Comparison of ENCODE assay signal across 18 cellular contexts in genomic region chr13:75725784-75726183, GRCh38.
A peak's percentile ranks its signal among the peaks of the same experiment; 100 is the strongest.
DNase-seq lines count a peak whose midpoint lies in the region; ATAC-seq, FAIRE-seq and TF ChIP-seq lines count a peak whose summit lies in the region.
"Had no signal": no experiment of that assay in that cellular context is flagged by ENCODE, and none has a peak within 500 bp of the region (broad histone marks: within the 10 kb centered on the region; RNA-seq: fewer than 3 reads in every experiment).

No MANE protein-coding gene starts in this region.

- H3K4me2 ChIP-seq in A549 (peak overlapping the region; percentile 35), Karpas-422 (ENCODE audit: low read depth, low read length, poor library complexity, severe bottlenecking) (no peak overlapping the region)

- TF ChIP-seq POLR2A in A549 (IDR thresholded peaks at IDR 0.05; ENCODE audit: low read length) = no peak
- TF ChIP-seq POLR2A in esophagus squamous epithelium (IDR thresholded peaks at IDR 0.05) = no peak
- TF ChIP-seq POLR2A in uterus (IDR thresholded peaks at IDR 0.05) = no peak

- TF ChIP-seq CTCF in A549 (IDR thresholded peaks at IDR 0.05) (no peak), RWPE2 (IDR thresholded peaks at IDR 0.05; ENCODE audit: poor library complexity, severe bottlenecking) (no peak), esophagus squamous epithelium (IDR thresholded peaks at IDR 0.05) (no peak), osteocyte (IDR thresholded peaks at IDR 0.05) (no peak), uterus (IDR thresholded peaks at IDR 0.05) (no peak)
- no peak for TF ChIP-seq CTCF in activated CD8-positive, alpha-beta T cell treated with anti-CD3 and anti-CD28 coated beads for 36 hours (IDR thresholded peaks at IDR 0.05)

- peak overlapping the region; percentile 50 for H3K27ac Mint-ChIP-seq in osteocyte (ENCODE audit: unreplicated experiment)
- H3K27ac Mint-ChIP-seq in activated CD8-positive, alpha-beta T cell treated with anti-CD3 and anti-CD28 coated beads for 36 hours = no peak overlapping the region
- H3K27ac Mint-ChIP-seq: activated CD4-positive, alpha-beta T cell treated with anti-CD3 and anti-CD28 coated beads, Interleukin-2, amount 10 ng/mL, durations not matched to agents 24 days and 14 days; dendritic cell treated with granulocyte-macrophage colony-stimulating factor and Interleukin-4, amounts not matched to agents 40 ng/mL and 50 ng/mL, for 4 days had no signal

- no peaks in the 10 kb centered on the region for H3K27me3 ChIP-seq in RWPE2 (ENCODE audit: insufficient read depth, poor library complexity, severe bottlenecking)
- H3K27me3 ChIP-seq in esophagus squamous epithelium = no peaks in the 10 kb centered on the region
- H3K27me3 ChIP-seq in Karpas-422 (ENCODE audit: low read length) = no peaks in the 10 kb centered on the region
- H3K27me3 ChIP-seq in uterus = no peaks in the 10 kb centered on the region
- H3K27me3 ChIP-seq: esophagus muscularis mucosa, suprapubic skin had no signal

- H3K27ac ChIP-seq in A549 = no peak overlapping the region
- peak overlapping the region; percentile 50 for H3K27ac ChIP-seq in RWPE2 (ENCODE audit: poor library complexity, severe bottlenecking)
- peak overlapping the region in 3 of 4 donors; percentile 58 to 75 (median 75) for H3K27ac ChIP-seq in esophagus squamous epithelium
- no peak overlapping the region for H3K27ac ChIP-seq in Karpas-422 (ENCODE audit: low read length)
- H3K27ac ChIP-seq in uterus = no peak overlapping the region
- H3K27ac ChIP-seq: C4-2B, esophagus muscularis mucosa, skin epidermis, suprapubic skin had no signal

- H3K9me2 ChIP-seq in Karpas-422 (replicated peaks; ENCODE audit: insufficient read depth, low read length) = no peaks in the 10 kb centered on the region

- H3K4me3 ChIP-seq in A549 = no peak overlapping the region
- H3K4me3 ChIP-seq in RWPE2 (ENCODE audit: severe bottlenecking) = no peak overlapping the region
- no peak overlapping the region for H3K4me3 ChIP-seq in esophagus squamous epithelium
- no peak overlapping the region for H3K4me3 ChIP-seq in Karpas-422 (ENCODE audit: low read length)
- H3K4me3 ChIP-seq in uterus = no peak overlapping the region
- H3K4me3 ChIP-seq: esophagus muscularis mucosa, skin epidermis, suprapubic skin had no signal

- peak overlapping the region; percentile 11 for H3K4me3 Mint-ChIP-seq in osteocyte (ENCODE audit: unreplicated experiment)
- H3K4me3 Mint-ChIP-seq in activated CD8-positive, alpha-beta T cell treated with anti-CD3 and anti-CD28 coated beads for 36 hours = no peak overlapping the region
- H3K4me3 Mint-ChIP-seq: activated CD4-positive, alpha-beta T cell treated with anti-CD3 and anti-CD28 coated beads, Interleukin-2, amount 10 ng/mL, durations not matched to agents 24 days and 14 days; dendritic cell treated with granulocyte-macrophage colony-stimulating factor and Interleukin-4, amounts not matched to agents 40 ng/mL and 50 ng/mL, for 4 days had no signal

- no peaks in the 10 kb centered on the region for H3K27me3 Mint-ChIP-seq in osteocyte (ENCODE audit: unreplicated experiment)
- H3K27me3 Mint-ChIP-seq in activated CD8-positive, alpha-beta T cell treated with anti-CD3 and anti-CD28 coated beads for 36 hours = no peaks in the 10 kb centered on the region
- H3K27me3 Mint-ChIP-seq: activated CD4-positive, alpha-beta T cell treated with anti-CD3 and anti-CD28 coated beads, Interleukin-2, amount 10 ng/mL, durations not matched to agents 24 days and 14 days; dendritic cell treated with granulocyte-macrophage colony-stimulating factor and Interleukin-4, amounts not matched to agents 40 ng/mL and 50 ng/mL, for 4 days had no signal

- POLR2A ChIA-PET in A549 (lab: Yijun Ruan, JAX) = no interaction called here
- POLR2A ChIA-PET in activated CD8-positive, alpha-beta T cell treated with anti-CD3 and anti-CD28 coated beads for 36 hours (lab: Charles Lee) = no interaction called here

- TF ChIP-seq RAD21 in A549 (conservative IDR thresholded peaks at IDR 0.05 in 1 of 2, IDR thresholded peaks at IDR 0.05 in 1 of 2) = no peak

- H3K9me3 ChIP-seq in A549 (no peaks in the 10 kb centered on the region), RWPE2 (ENCODE audit: severe bottlenecking) (no peaks in the 10 kb centered on the region), esophagus squamous epithelium (no peaks in the 10 kb centered on the region), Karpas-422 (ENCODE audit: low read length) (no peaks in the 10 kb centered on the region), uterus (no peaks in the 10 kb centered on the region)
- H3K9me3 ChIP-seq: esophagus muscularis mucosa, suprapubic skin had no signal

- H3K36me3 ChIP-seq in RWPE2 (ENCODE audit: low read depth) (no peaks in the 10 kb centered on the region), esophagus squamous epithelium (no peaks in the 10 kb centered on the region), Karpas-422 (ENCODE audit: insufficient read depth, low read length) (no peaks in the 10 kb centered on the region), uterus (no peaks in the 10 kb centered on the region)
- H3K36me3 ChIP-seq: esophagus muscularis mucosa, suprapubic skin had no signal

- H3K79me2 ChIP-seq in Karpas-422 (ENCODE audit: low read length) = no peaks in the 10 kb centered on the region

- FAIRE-seq in A549 (lab: Jason Lieb, UNC) = no peak
- FAIRE-seq: A204.1 had no signal

- no peak for TF ChIP-seq EP300 in A549 (IDR thresholded peaks at IDR 0.05)

- no peak overlapping the region for H3K9ac ChIP-seq in Karpas-422 (ENCODE audit: low read length)

- ATAC-seq in A549 (no peak), RWPE2 (ENCODE audit: low read depth) (no peak)
- ATAC-seq in activated CD8-positive, alpha-beta T cell treated with anti-CD3 and anti-CD28 coated beads for 36 hours = no peak

- intact Hi-C loops in esophagus squamous epithelium (cut with DNase I) (no loop called here), uterus (cut with DNase I; ENCODE audit: low total_unique reads) (no loop called here)
- intact Hi-C loops in activated CD8-positive, alpha-beta T cell treated with anti-CD3 and anti-CD28 coated beads for 36 hours (cut with micrococcal nuclease) = no loop called here

- no peak overlapping the region for H2AFZ ChIP-seq in Karpas-422 (ENCODE audit: low read length)

- H3K4me1 ChIP-seq in A549 (peaks cover 31% of the 10 kb centered on the region), RWPE2 (ENCODE audit: insufficient read depth, poor library complexity, severe bottlenecking) (peaks cover 29% of the 10 kb centered on the region), esophagus squamous epithelium (peaks cover 0 to 25% (median 0%) of the 10 kb centered on the region in 3 donors), Karpas-422 (ENCODE audit: low read length) (no peaks in the 10 kb centered on the region), uterus (no peaks in the 10 kb centered on the region)
- H3K4me1 ChIP-seq: suprapubic skin had no signal

- no peak for DNase-seq in A549 (ENCODE audit: low read depth in 1 of 2, low spot score in 1 of 2)
- no peak for DNase-seq in RWPE2 (ENCODE audit: low spot score)
- no peak for DNase-seq in esophagus squamous epithelium (lab: John Stamatoyannopoulos, UW)
- DNase-seq in osteocyte (ENCODE audit: extremely low spot score, unreplicated experiment) = no peak
- no peak for DNase-seq in Karpas-422
- DNase-seq in activated CD8-positive, alpha-beta T cell treated with anti-CD3 and anti-CD28 coated beads for 36 hours = no peak
- no peak for DNase-seq in NCI-H2107 (lab: John Stamatoyannopoulos, UW)
- no peak for DNase-seq in uterus
- DNase-seq: activated CD4-positive, alpha-beta T cell treated with anti-CD3 and anti-CD28 coated beads, Interleukin-2, amount 10 ng/mL, durations not matched to agents 24 days and 14 days; activated CD8-positive, alpha-beta memory T cell treated with anti-CD3 and anti-CD28 coated beads, Interleukin-2, amount 50 U/mL, for 48 hours; head of caudate nucleus; NCI-H524 had no signal

- H3K36me3 Mint-ChIP-seq in osteocyte (ENCODE audit: unreplicated experiment) = peaks cover 15% of the 10 kb centered on the region
- no peaks in the 10 kb centered on the region for H3K36me3 Mint-ChIP-seq in activated CD8-positive, alpha-beta T cell treated with anti-CD3 and anti-CD28 coated beads for 36 hours (ENCODE audit: low read depth)

- peaks cover 34% of the 10 kb centered on the region for H3K4me1 Mint-ChIP-seq in osteocyte (ENCODE audit: unreplicated experiment)
- H3K4me1 Mint-ChIP-seq in activated CD8-positive, alpha-beta T cell treated with anti-CD3 and anti-CD28 coated beads for 36 hours (ENCODE audit: low read depth) = no peaks in the 10 kb centered on the region
- H3K4me1 Mint-ChIP-seq: activated CD4-positive, alpha-beta T cell treated with anti-CD3 and anti-CD28 coated beads, Interleukin-2, amount 10 ng/mL, durations not matched to agents 24 days and 14 days had no signal

- no peaks in the 10 kb centered on the region for H4K20me1 ChIP-seq in Karpas-422 (ENCODE audit: insufficient read depth, low read depth, low read length)

- CTCF ChIA-PET in A549 (lab: Yijun Ruan, JAX) = interaction anchor here (1.4 to 1.5 kb wide), 2 partner anchors 9 to 29 kb away, joined by 3 to 4 read pairs; no protein-coding TSS in a partner anchor
- CTCF ChIA-PET in activated CD8-positive, alpha-beta T cell treated with anti-CD3 and anti-CD28 coated beads for 36 hours (lab: Charles Lee) = interaction anchor here (2.3 kb wide), 1 partner anchor 30 kb away, joined by 13 read pairs; no protein-coding TSS in a partner anchor

- H3K9me3 Mint-ChIP-seq in osteocyte (ENCODE audit: unreplicated experiment) = peaks cover 3% of the 10 kb centered on the region
- no peaks in the 10 kb centered on the region for H3K9me3 Mint-ChIP-seq in activated CD8-positive, alpha-beta T cell treated with anti-CD3 and anti-CD28 coated beads for 36 hours
- H3K9me3 Mint-ChIP-seq: activated CD4-positive, alpha-beta T cell treated with anti-CD3 and anti-CD28 coated beads, Interleukin-2, amount 10 ng/mL, durations not matched to agents 24 days and 14 days; dendritic cell treated with granulocyte-macrophage colony-stimulating factor and Interleukin-4, amounts not matched to agents 40 ng/mL and 50 ng/mL, for 4 days had no signal

TF ChIP-seq in A549, 52 proteins besides CTCF, POLR2A, EP300 and RAD21 (continues in another document):
- TF ChIP-seq NPAS2 (CRISPR knock-in tag; IDR thresholded peaks at IDR 0.05; ENCODE audit: borderline replicate concordance) = no peak
- TF ChIP-seq CHD4 (IDR thresholded peaks at IDR 0.05; ENCODE audit: borderline replicate concordance) = no peak

Comparison
In these comparisons a context has a peak if more than half of its experiments do, and no peak if none do; other contexts are left out.
1. H3K27ac ChIP-seq: peak in RWPE2 (single experiment) and esophagus squamous epithelium (3 of 4); none in A549 (0 of 2), Karpas-422 (single experiment) and uterus (0 of 2).